ENCODE assay signal across 1 cellular context in the genomic region with DNA sequence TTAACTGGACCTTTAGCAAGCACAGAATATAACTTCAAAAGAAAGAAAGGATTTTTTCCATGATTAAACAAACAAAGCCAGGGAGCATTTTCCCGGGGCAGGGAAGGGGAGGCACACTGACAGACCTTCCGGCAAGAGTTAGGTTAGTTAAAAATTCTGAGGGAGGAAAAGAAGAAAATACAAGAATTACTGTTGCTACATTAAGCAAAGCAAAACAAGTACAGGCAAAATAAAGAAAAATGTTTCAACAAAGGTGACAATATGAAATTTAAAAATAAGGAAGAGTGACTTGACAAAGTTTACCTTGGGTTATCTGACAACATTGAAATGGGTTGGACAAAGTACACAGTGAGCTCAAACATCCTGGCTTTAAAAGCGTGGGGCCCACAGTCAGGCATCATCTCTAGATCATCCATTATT.
TF ChIP-seq lines count a peak whose summit lies in the region.

No MANE protein-coding gene starts in this region.

TF ChIP-seq in SK-N-SH, 30 proteins besides CTCF, POLR2A, EP300 and RAD21 (continued from another document):
- TF ChIP-seq FOSL2 (IDR thresholded peaks at IDR 0.05; ENCODE audit: borderline replicate concordance, low read depth) (no peak), POLR2AphosphoS5 (IDR thresholded peaks at IDR 0.05; ENCODE audit: low read depth, low read length) (no peak), YY1 (IDR thresholded peaks at IDR 0.05; ENCODE audit: low read depth) (no peak)
